ENCODE assay signal across 14 cellular contexts in the genomic region with DNA sequence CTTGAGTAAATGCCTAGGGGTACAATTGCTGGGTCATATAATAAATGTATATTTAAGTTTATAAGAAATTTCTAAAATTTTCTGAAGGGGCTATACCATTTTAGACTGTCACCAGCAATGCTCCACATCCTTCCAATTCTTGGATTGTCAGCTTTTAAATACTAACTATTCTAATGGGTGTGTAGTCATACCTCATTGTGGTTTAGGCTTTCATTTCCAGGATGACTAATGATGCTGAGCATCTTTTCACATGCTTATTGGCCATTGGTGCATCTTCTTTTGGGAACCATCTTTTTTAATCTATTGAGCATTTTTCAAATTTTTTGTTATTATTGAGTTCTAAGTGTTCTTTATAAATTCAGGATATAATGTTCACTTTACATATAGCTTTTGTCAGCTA. TPM values are rescaled to one million over a fixed set of nuclear protein-coding genes. Genes with fewer than 3 reads are reported as not detected.
DNase-seq lines count a peak whose midpoint lies in the region; ATAC-seq and TF ChIP-seq lines count a peak whose summit lies in the region.
"Had no signal": no experiment of that assay in that cellular context is flagged by ENCODE, and none has a peak within 500 bp of the region (broad histone marks: within the 10 kb centered on the region; RNA-seq: fewer than 3 reads in every experiment).

No MANE protein-coding gene starts in this region.

- H3K4me3 ChIP-seq in GM12864 (ENCODE audit: low read depth, low read length) = no peak overlapping the region
- H3K4me3 ChIP-seq in PC-3 (ENCODE audit: low read length) = no peak overlapping the region
- H3K4me3 ChIP-seq: gastrocnemius medialis, lung, sigmoid colon had no signal

- no peaks in the 10 kb centered on the region for H4K20me1 ChIP-seq in PC-3 (ENCODE audit: low read length)

- ATAC-seq in GM21717 (IDR thresholded peaks at IDR 0.05; ENCODE audit: unreplicated experiment) = peak; percentile 70
- ATAC-seq in PC-3 = no peak
- ATAC-seq in Right ventricle myocardium inferior = no peak
- ATAC-seq: gastrocnemius medialis had no signal

- no peak for TF ChIP-seq CTCF in GM12864 (IDR thresholded peaks at IDR 0.05; ENCODE audit: low read depth, low read length, missing control alignments)
- TF ChIP-seq CTCF in PC-3 (conservative IDR thresholded peaks at IDR 0.05; ENCODE audit: low read depth, low read length) = no peak

- H3K9ac ChIP-seq in PC-3 (ENCODE audit: low read length) = no peak overlapping the region

- H3K27ac ChIP-seq in PC-3 (ENCODE audit: low read length) = no peak overlapping the region
- H3K27ac ChIP-seq: gastrocnemius medialis, sigmoid colon had no signal

- peaks cover 39% of the 10 kb centered on the region for H3K27me3 ChIP-seq in PC-3 (ENCODE audit: low read length)
- H3K27me3 ChIP-seq: gastrocnemius medialis, sigmoid colon had no signal

- CTCF ChIA-PET in PC-3 (lab: Charles Lee) = no interaction called here

- no peak overlapping the region for H3K4me2 ChIP-seq in PC-3 (ENCODE audit: low read length)

- peak; percentile 7 for DNase-seq in GM12864 (ENCODE audit: low read depth)
- DNase-seq in PC-3 = peak; percentile 38
- DNase-seq in glomerular visceral epithelial cell (ENCODE audit: extremely low spot score) = peak; percentile 52
- DNase-seq in iPS-NIHi11 (ENCODE audit: low spot score) = no peak
- no peak for DNase-seq in Right ventricle myocardium inferior (ENCODE audit: missing footprints)
- DNase-seq in NCI-H510A (lab: John Stamatoyannopoulos, UW) = no peak
- no peak for DNase-seq in stimulated activated CD4-positive, alpha-beta T cell treated with anti-CD3 and anti-CD28 coated beads, Interleukin-12 subunit alpha, Interleukin-12 subunit beta, amount 100 ng/mL, for 4 hours
- DNase-seq: activated CD4-positive, alpha-beta T cell treated with anti-CD3 and anti-CD28 coated beads, Interleukin-2, amount 50 U/mL, for 4 hours; gastrocnemius medialis; NCI-H1694 treated with DMSO at 0.1 percent for 48 hours; RPMI8226; sigmoid colon had no signal

- no TSS peak for BruUV-seq in PC-3 (replicated peaks; lab: Mats Ljungman, UMichigan)

- intact Hi-C loops in PC-3 (cut with micrococcal nuclease) = no loop called here
- intact Hi-C loops in Right ventricle myocardium inferior (cut with DNase I) = no loop called here

- H3K36me3 ChIP-seq in PC-3 (ENCODE audit: low read depth, low read length) = no peaks in the 10 kb centered on the region
- H3K36me3 ChIP-seq: gastrocnemius medialis, sigmoid colon had no signal

- H3K79me2 ChIP-seq in PC-3 (ENCODE audit: low read length) = no peaks in the 10 kb centered on the region

- 0 out of 2 replicates have a peak, but pooled peaks cover 7% of the 10 kb centered on the region for H3K4me1 ChIP-seq in PC-3 (ENCODE audit: insufficient read depth, low read length)
- H3K4me1 ChIP-seq: gastrocnemius medialis, sigmoid colon had no signal

- H3K9me3 ChIP-seq in PC-3 (ENCODE audit: low read length) = no peaks in the 10 kb centered on the region
- H3K9me3 ChIP-seq: gastrocnemius medialis, sigmoid colon had no signal

- POLR2A ChIA-PET in PC-3 (lab: Charles Lee; ENCODE audit: unreplicated experiment) = no interaction called here

- no peaks in the 10 kb centered on the region for H3K9me2 ChIP-seq in PC-3 (replicated peaks; ENCODE audit: low read length)

- no peak overlapping the region for H2AFZ ChIP-seq in PC-3 (ENCODE audit: low read length)

- no peaks in the 10 kb centered on the region for H3F3A ChIP-seq in PC-3 (ENCODE audit: low read length, unreplicated experiment)

RNA-seq across cellular contexts. Expression of a gene that starts 52.5 kb away (rescaled TPM):
- total RNA-seq in PC-3 (2014; rRNA removed) (0.66 and 0.92 TPM in 2 replicates), Right ventricle myocardium inferior (8.5 TPM)

Comparison
In these comparisons a context has a peak if more than half of its experiments do, and no peak if none do; other contexts are left out.
1. DNase-seq: peak in GM12864 (single experiment), PC-3 (single experiment) and glomerular visceral epithelial cell (single experiment); none in iPS-NIHi11 (single experiment), Right ventricle myocardium inferior (single experiment), NCI-H510A (single experiment) and stimulated activated CD4-positive, alpha-beta T cell treated with anti-CD3 and anti-CD28 coated beads, Interleukin-12 subunit alpha, Interleukin-12 subunit beta, amount 100 ng/mL, for 4 hours (single experiment).